Comparison of ENCODE assay signal across 26 cellular contexts in genomic region chr2:120926463-120927165, GRCh38.
DNase-seq lines count a peak whose midpoint lies in the region; ATAC-seq and TF ChIP-seq lines count a peak whose summit lies in the region.
"Had no signal": no experiment of that assay in that cellular context is flagged by ENCODE, and none has a peak within 500 bp of the region (broad histone marks: within the 10 kb centered on the region; RNA-seq: fewer than 3 reads in every experiment).

No MANE protein-coding gene starts in this region.

- DNase-seq in ELR (ENCODE audit: low read depth) (peak; percentile 72), NCI-H2227 (lab: John Stamatoyannopoulos, UW; ENCODE audit: unreplicated experiment) (peak; percentile 69), fibroblast of peridontal ligament (ENCODE audit: extremely low read depth) (peak; percentile 79), osteocyte (ENCODE audit: extremely low spot score, unreplicated experiment) (no peak), NCI-H2107 treated with DMSO at 0.1 percent for 48 hours (lab: John Stamatoyannopoulos, UW; ENCODE audit: unreplicated experiment) (no peak)
- DNase-seq in stimulated activated CD4-positive, alpha-beta T cell treated with anti-CD3 and anti-CD28 coated beads, Interleukin-12 subunit alpha, Interleukin-12 subunit beta, amount 100 ng/mL, for 4 hours = no peak
- DNase-seq: activated CD4-positive, alpha-beta T cell treated with anti-CD3 and anti-CD28 coated beads, Interleukin-2, amount 50 U/mL, for 1 hour; activated gamma-delta T cell treated with Interleukin-2 at 50 U/mL for 16 hours; activated T-cell treated with anti-CD3 and anti-CD28 coated beads, Interleukin-2, amount 50 U/mL, for 4 hours; cerebellar nuclear complex; dorsolateral prefrontal cortex; glutamatergic neuron; islet precursor cell; NCI-H2171 treated with DMSO at 0.1 percent for 48 hours; NCI-H524 treated with DMSO at 0.1 percent for 48 hours; SHP77 treated with DMSO at 0.1 percent for 48 hours; small intestine; stimulated activated CD4-positive, alpha-beta T cell treated with anti-CD3 and anti-CD28 coated beads, Interleukin-2, amount 100 ng/mL, for 24 hours; stomach; SW 1271; T1000; transverse colon had no signal

- H3K36me3 Mint-ChIP-seq in osteocyte (ENCODE audit: unreplicated experiment) = peaks cover 19% of the 10 kb centered on the region
- H3K36me3 Mint-ChIP-seq: natural killer cell treated with Interleukin-12 subunit alpha and Interleukin-12 subunit beta and Interleukin-15 and Interleukin-18, amount 100 ng/mL, for 72 hours had no signal

- no peak for ATAC-seq in HG02588 (IDR thresholded peaks at IDR 0.05; ENCODE audit: unreplicated experiment)
- ATAC-seq: activated T-cell treated with anti-CD3 and anti-CD28 coated beads, Interleukin-2, amount 50 U/mL, for 4 hours; GM12878; WTC11 had no signal

- no peaks in the 10 kb centered on the region for H3K9me3 Mint-ChIP-seq in osteocyte (ENCODE audit: unreplicated experiment)
- H3K9me3 Mint-ChIP-seq: activated T-cell treated with anti-CD3 and anti-CD28 coated beads, Interleukin-2, amount 50 U/mL, for 4 hours; natural killer cell treated with Interleukin-12 subunit alpha and Interleukin-12 subunit beta and Interleukin-15 and Interleukin-18, amount 100 ng/mL, for 72 hours had no signal

- no peak overlapping the region for H3K4me3 Mint-ChIP-seq in osteocyte (ENCODE audit: unreplicated experiment)
- H3K4me3 Mint-ChIP-seq: activated T-cell treated with anti-CD3 and anti-CD28 coated beads, Interleukin-2, amount 50 U/mL, for 4 hours; natural killer cell treated with Interleukin-12 subunit alpha and Interleukin-12 subunit beta and Interleukin-15 and Interleukin-18, amount 100 ng/mL, for 72 hours; WTC11 had no signal

- H3K27me3 Mint-ChIP-seq in osteocyte (ENCODE audit: unreplicated experiment) = no peaks in the 10 kb centered on the region
- H3K27me3 Mint-ChIP-seq: natural killer cell treated with Interleukin-12 subunit alpha and Interleukin-12 subunit beta and Interleukin-15 and Interleukin-18, amount 100 ng/mL, for 72 hours had no signal

- TF ChIP-seq CTCF in osteocyte (IDR thresholded peaks at IDR 0.05) = no peak

- peaks cover 18% of the 10 kb centered on the region for H3K4me1 Mint-ChIP-seq in osteocyte (ENCODE audit: unreplicated experiment)
- H3K4me1 Mint-ChIP-seq: WTC11 had no signal

- H3K27ac Mint-ChIP-seq in osteocyte (ENCODE audit: unreplicated experiment) = peak overlapping the region; percentile 51
- H3K27ac Mint-ChIP-seq: natural killer cell treated with Interleukin-12 subunit alpha and Interleukin-12 subunit beta and Interleukin-15 and Interleukin-18, amount 100 ng/mL, for 72 hours; WTC11 had no signal

Comparison
In these comparisons a context has a peak if more than half of its experiments do, and no peak if none do; other contexts are left out.
1. DNase-seq: peak in ELR (single experiment), NCI-H2227 (single experiment) and fibroblast of peridontal ligament (single experiment); none in osteocyte (single experiment), NCI-H2107 treated with DMSO at 0.1 percent for 48 hours (single experiment) and stimulated activated CD4-positive, alpha-beta T cell treated with anti-CD3 and anti-CD28 coated beads, Interleukin-12 subunit alpha, Interleukin-12 subunit beta, amount 100 ng/mL, for 4 hours (single experiment).